ENCODE assay signal across 1 cellular context in the genomic region with DNA sequence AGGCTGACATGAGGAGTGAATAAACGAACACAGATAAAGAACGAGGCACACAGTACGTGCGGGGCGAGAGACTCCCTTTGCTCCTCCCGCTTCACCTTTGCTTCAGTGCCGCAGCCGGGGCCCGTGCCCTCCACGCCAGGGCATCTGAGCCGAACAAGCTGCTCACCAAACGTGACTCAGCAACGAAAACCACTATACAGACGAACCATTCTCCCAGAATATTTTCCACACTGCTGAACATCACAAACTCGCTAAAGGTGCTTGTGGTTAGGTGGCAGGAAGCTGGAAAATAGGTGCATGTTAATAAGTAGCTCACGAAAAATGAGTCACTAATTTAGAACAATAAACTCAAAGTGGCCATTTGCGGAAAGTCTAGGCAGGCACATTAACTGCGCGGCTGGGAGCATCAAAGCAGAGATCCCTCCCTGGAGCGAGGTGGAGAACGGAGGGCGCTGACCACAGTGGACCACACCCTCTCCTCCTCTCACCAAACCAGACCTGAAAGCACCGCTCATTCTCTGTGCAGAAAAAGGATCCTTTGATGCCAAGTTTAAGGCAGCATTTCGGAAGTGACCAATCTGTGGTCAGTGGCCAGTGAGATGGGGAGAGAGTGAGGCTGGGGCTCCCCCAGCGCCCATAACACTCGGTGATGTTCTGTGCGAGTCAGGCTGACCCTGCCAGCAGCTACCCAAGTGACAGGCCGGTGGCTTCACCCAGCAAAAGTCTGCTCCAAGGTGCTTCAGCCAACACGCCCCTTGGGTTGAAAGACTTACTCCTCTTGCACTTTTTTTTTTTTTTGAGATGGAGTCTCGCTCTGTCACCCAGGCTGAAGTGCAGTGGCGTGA.
TF ChIP-seq lines count a peak whose summit lies in the region.

No MANE protein-coding gene starts in this region.

TF ChIP-seq in GM23338, 12 proteins besides CTCF, POLR2A, EP300 and RAD21 (continued from another document):
- TF ChIP-seq, protein P1, sequence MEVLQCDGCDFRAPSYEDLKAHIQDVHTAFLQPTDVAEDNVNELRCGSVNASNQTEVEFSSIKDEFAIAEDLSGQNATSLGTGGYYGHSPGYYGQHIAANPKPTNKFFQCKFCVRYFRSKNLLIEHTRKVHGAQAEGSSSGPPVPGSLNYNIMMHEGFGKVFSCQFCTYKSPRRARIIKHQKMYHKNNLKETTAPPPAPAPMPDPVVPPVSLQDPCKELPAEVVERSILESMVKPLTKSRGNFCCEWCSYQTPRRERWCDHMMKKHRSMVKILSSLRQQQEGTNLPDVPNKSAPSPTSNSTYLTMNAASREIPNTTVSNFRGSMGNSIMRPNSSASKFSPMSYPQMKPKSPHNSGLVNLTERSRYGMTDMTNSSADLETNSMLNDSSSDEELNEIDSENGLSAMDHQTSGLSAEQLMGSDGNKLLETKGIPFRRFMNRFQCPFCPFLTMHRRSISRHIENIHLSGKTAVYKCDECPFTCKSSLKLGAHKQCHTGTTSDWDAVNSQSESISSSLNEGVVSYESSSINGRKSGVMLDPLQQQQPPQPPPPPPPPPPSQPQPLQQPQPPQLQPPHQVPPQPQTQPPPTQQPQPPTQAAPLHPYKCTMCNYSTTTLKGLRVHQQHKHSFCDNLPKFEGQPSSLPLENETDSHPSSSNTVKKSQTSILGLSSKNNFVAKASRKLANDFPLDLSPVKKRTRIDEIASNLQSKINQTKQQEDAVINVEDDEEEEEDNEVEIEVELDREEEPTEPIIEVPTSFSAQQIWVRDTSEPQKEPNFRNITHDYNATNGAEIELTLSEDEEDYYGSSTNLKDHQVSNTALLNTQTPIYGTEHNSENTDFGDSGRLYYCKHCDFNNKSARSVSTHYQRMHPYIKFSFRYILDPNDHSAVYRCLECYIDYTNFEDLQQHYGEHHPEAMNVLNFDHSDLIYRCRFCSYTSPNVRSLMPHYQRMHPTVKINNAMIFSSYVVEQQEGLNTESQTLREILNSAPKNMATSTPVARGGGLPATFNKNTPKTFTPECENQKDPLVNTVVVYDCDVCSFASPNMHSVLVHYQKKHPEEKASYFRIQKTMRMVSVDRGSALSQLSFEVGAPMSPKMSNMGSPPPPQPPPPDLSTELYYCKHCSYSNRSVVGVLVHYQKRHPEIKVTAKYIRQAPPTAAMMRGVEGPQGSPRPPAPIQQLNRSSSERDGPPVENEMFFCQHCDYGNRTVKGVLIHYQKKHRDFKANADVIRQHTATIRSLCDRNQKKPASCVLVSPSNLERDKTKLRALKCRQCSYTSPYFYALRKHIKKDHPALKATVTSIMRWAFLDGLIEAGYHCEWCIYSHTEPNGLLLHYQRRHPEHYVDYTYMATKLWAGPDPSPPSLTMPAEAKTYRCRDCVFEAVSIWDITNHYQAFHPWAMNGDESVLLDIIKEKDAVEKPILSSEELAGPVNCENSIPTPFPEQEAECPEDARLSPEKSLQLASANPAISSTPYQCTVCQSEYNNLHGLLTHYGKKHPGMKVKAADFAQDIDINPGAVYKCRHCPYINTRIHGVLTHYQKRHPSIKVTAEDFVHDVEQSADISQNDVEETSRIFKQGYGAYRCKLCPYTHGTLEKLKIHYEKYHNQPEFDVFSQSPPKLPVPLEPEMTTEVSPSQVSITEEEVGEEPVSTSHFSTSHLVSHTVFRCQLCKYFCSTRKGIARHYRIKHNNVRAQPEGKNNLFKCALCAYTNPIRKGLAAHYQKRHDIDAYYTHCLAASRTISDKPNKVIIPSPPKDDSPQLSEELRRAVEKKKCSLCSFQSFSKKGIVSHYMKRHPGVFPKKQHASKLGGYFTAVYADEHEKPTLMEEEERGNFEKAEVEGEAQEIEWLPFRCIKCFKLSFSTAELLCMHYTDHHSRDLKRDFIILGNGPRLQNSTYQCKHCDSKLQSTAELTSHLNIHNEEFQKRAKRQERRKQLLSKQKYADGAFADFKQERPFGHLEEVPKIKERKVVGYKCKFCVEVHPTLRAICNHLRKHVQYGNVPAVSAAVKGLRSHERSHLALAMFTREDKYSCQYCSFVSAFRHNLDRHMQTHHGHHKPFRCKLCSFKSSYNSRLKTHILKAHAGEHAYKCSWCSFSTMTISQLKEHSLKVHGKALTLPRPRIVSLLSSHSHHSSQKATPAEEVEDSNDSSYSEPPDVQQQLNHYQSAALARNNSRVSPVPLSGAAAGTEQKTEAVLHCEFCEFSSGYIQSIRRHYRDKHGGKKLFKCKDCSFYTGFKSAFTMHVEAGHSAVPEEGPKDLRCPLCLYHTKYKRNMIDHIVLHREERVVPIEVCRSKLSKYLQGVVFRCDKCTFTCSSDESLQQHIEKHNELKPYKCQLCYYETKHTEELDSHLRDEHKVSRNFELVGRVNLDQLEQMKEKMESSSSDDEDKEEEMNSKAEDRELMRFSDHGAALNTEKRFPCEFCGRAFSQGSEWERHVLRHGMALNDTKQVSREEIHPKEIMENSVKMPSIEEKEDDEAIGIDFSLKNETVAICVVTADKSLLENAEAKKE (CRISPR knock-in tag; IDR thresholded peaks at IDR 0.05): no peak
- TF ChIP-seq ZNF331 (CRISPR knock-in tag; IDR thresholded peaks at IDR 0.05; ENCODE audit: low read depth) (no peak), JUNB (IDR thresholded peaks at IDR 0.05; ENCODE audit: unreplicated experiment) (no peak)
